ENCODE assay signal across 24 cellular contexts in the genomic region with DNA sequence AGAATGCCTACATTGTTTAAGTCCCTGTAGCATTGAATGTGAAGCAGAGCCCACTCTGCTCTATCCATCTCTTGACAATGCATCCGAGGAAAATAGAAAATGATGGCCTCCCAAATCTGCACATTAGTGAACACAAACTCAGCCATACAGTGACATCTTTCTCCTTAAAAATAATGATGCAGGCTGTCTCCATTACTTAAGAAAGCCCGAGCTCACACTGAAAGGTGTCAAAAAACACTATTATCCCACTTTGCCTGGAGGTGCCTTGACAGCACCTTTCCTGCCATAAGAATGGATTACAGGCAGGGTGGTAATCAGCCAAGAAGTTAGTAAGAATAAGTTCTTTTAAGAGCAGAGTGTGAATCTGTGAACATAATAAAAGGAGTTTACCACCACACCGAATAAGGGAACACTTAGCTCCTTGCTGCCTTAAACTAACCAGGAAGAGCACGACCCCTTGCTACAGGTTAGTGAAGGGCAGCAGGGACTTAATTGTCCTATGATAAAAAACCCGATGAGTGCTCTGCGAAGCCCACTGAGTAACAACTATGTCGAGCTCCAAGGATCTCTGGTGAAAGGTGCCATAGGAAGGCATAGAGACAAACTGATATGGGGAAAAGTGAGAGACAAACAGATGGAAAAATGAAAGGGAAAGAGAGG.
DNase-seq lines count a peak whose midpoint lies in the region; FAIRE-seq and TF ChIP-seq lines count a peak whose summit lies in the region.
"Had no signal": no experiment of that assay in that cellular context is flagged by ENCODE, and none has a peak within 500 bp of the region (broad histone marks: within the 10 kb centered on the region; RNA-seq: fewer than 3 reads in every experiment).

No MANE protein-coding gene starts in this region.

- H3K27me3 Mint-ChIP-seq in neural progenitor cell (ENCODE audit: insufficient read depth, low read depth), result peaks cover 3% of the 10 kb centered on the region
- no peaks in the 10 kb centered on the region for H3K27me3 Mint-ChIP-seq in activated CD4-positive, alpha-beta memory T cell treated with anti-CD3 and anti-CD28 coated beads for 36 hours
- H3K27me3 Mint-ChIP-seq: B cell; CD4-positive, CD25-positive, alpha-beta regulatory T cell had no signal

- TF ChIP-seq EP300 in H1 (IDR thresholded peaks at IDR 0.05; ENCODE audit: borderline replicate concordance in 1 of 2, low read depth in 2 of 2, low read length in 2 of 2), result no peak

- H3K79me1 ChIP-seq in H1 (ENCODE audit: low read depth, low read length), result no peaks in the 10 kb centered on the region

- H3K23ac ChIP-seq in H1 (ENCODE audit: insufficient read length), result no peak overlapping the region

- H3K79me2 ChIP-seq in H1 (ENCODE audit: control insufficient read depth in 1 of 2, insufficient read depth in 2 of 2, low read length in 2 of 2), result no peaks in the 10 kb centered on the region
- no peaks in the 10 kb centered on the region for H3K79me2 ChIP-seq in neural progenitor cell (ENCODE audit: low read depth)

- H4K20me1 ChIP-seq in H1 (replicated peaks in 1 of 2; ENCODE audit: control insufficient read depth in 1 of 2, insufficient read depth in 2 of 2, low read length in 2 of 2) (no peaks in the 10 kb centered on the region), neural progenitor cell (ENCODE audit: low read depth) (no peaks in the 10 kb centered on the region)
- H4K20me1 ChIP-seq: BLaER1 had no signal

- TF ChIP-seq CTCF in H1 (IDR thresholded peaks at IDR 0.05; ENCODE audit: control extremely low read depth in 1 of 3, insufficient read depth in 1 of 3, low read depth in 1 of 3, low read length in 3 of 3) (peak in 1 of 3 experiments; percentile 36; a peak in 1 of 4 replicates), neural progenitor cell (IDR thresholded peaks at IDR 0.05) (peak; percentile 27), ascending aorta (IDR thresholded peaks at IDR 0.05) (no peak)

- no peaks in the 10 kb centered on the region for H3K36me3 Mint-ChIP-seq in neural progenitor cell
- no peaks in the 10 kb centered on the region for H3K36me3 Mint-ChIP-seq in activated CD4-positive, alpha-beta memory T cell treated with anti-CD3 and anti-CD28 coated beads for 36 hours
- H3K36me3 Mint-ChIP-seq: CD4-positive, CD25-positive, alpha-beta regulatory T cell; CD8-positive, alpha-beta T cell had no signal

- H3K27me3 ChIP-seq in H1 (replicated peaks in 1 of 4; ENCODE audit: control insufficient read depth in 3 of 4, extremely low read depth in 1 of 4, insufficient read depth in 3 of 4, low read length in 3 of 4) (no peaks in the 10 kb centered on the region), neural progenitor cell (no peaks in the 10 kb centered on the region), ascending aorta (no peaks in the 10 kb centered on the region)
- H3K27me3 ChIP-seq: BLaER1 had no signal

- DNase-seq in NCI-H82 (lab: John Stamatoyannopoulos, UW), result peak; percentile 21
- DNase-seq in NCI-H82 treated with DMSO at 0.1 percent for 48 hours (lab: John Stamatoyannopoulos, UW; ENCODE audit: unreplicated experiment), result no peak
- DNase-seq in H1 (ENCODE audit: low read depth in 1 of 2, low spot score in 2 of 2), result no peak
- DNase-seq in iPS-NIHi11 (ENCODE audit: low spot score), result peak; percentile 8
- DNase-seq in neural progenitor cell (ENCODE audit: low spot score), result peak; percentile 14
- DNase-seq in stimulated activated CD4-positive, alpha-beta T cell treated with anti-CD3 and anti-CD28 coated beads, Interleukin-1b, Interleukin-23, amount 100 ng/mL, for 48 hours, result no peak
- no peak for DNase-seq in ascending aorta (ENCODE audit: low spot score in 2 of 2)
- DNase-seq in activated CD4-positive, alpha-beta memory T cell treated with anti-CD3 and anti-CD28 coated beads for 36 hours, result no peak
- DNase-seq: Caco-2; CD4-positive, CD25-positive, alpha-beta regulatory T cell; CD8-positive, alpha-beta T cell; DMS153; DND-41; GM23248; HCEC 1CT had no signal

- H3K23me2 ChIP-seq in H1 (ENCODE audit: low read depth, low read length), result no peaks in the 10 kb centered on the region

- H2AK5ac ChIP-seq in H1 (ENCODE audit: low read depth, low read length), result no peak overlapping the region

- no peak overlapping the region for H3K14ac ChIP-seq in H1 (ENCODE audit: insufficient read length)

- H2BK120ac ChIP-seq in H1 (replicated peaks; ENCODE audit: low read depth, low read length), result no peak overlapping the region

- H3K4me3 Mint-ChIP-seq in neural progenitor cell, result no peak overlapping the region
- H3K4me3 Mint-ChIP-seq in activated CD4-positive, alpha-beta memory T cell treated with anti-CD3 and anti-CD28 coated beads for 36 hours, result no peak overlapping the region
- H3K4me3 Mint-ChIP-seq: B cell; CD4-positive, CD25-positive, alpha-beta regulatory T cell; CD8-positive, alpha-beta T cell had no signal

- H3K36me3 ChIP-seq in H1 (ENCODE audit: control insufficient read depth in 2 of 4, insufficient read depth in 4 of 4, low read length in 3 of 4) (no peaks in the 10 kb centered on the region), neural progenitor cell (no peaks in the 10 kb centered on the region), ascending aorta (no peaks in the 10 kb centered on the region)
- H3K36me3 ChIP-seq: BLaER1 had no signal

- H3K4me1 Mint-ChIP-seq in neural progenitor cell, result peaks cover 6% of the 10 kb centered on the region
- H3K4me1 Mint-ChIP-seq in activated CD4-positive, alpha-beta memory T cell treated with anti-CD3 and anti-CD28 coated beads for 36 hours (ENCODE audit: low read depth), result no peaks in the 10 kb centered on the region
- H3K4me1 Mint-ChIP-seq: B cell; CD4-positive, CD25-positive, alpha-beta regulatory T cell had no signal

- H4K8ac ChIP-seq in H1 (ENCODE audit: extremely low read depth, insufficient read depth, low read length), result no peak overlapping the region

- no peak overlapping the region for H3K27ac Mint-ChIP-seq in neural progenitor cell
- H3K27ac Mint-ChIP-seq in activated CD4-positive, alpha-beta memory T cell treated with anti-CD3 and anti-CD28 coated beads for 36 hours, result no peak overlapping the region
- H3K27ac Mint-ChIP-seq: B cell; CD4-positive, CD25-positive, alpha-beta regulatory T cell; CD8-positive, alpha-beta T cell had no signal

- no peaks in the 10 kb centered on the region for H3K9me3 Mint-ChIP-seq in neural progenitor cell
- H3K9me3 Mint-ChIP-seq in activated CD4-positive, alpha-beta memory T cell treated with anti-CD3 and anti-CD28 coated beads for 36 hours, result peaks cover 10% of the 10 kb centered on the region

- H3K4ac ChIP-seq in H1 (replicated peaks; ENCODE audit: insufficient read length, low read depth, low read length), result no peak overlapping the region

- CTCF ChIA-PET in H1 (lab: Charles Lee; ENCODE audit: partially characterized antibody), result interaction anchor here (0.6 to 1.9 kb wide), 11 partner anchors 10 to 597 kb away, joined by 3 to 14 read pairs (median 3); no protein-coding TSS in a partner anchor
- CTCF ChIA-PET in activated CD4-positive, alpha-beta memory T cell treated with anti-CD3 and anti-CD28 coated beads for 36 hours (lab: Charles Lee), result no interaction called here

- no peak overlapping the region for H2BK5ac ChIP-seq in H1 (ENCODE audit: low read depth, low read length)

- intact Hi-C loops in ascending aorta (cut with DNase I), result no loop called here
- intact Hi-C loops in activated CD4-positive, alpha-beta memory T cell treated with anti-CD3 and anti-CD28 coated beads for 36 hours (cut with micrococcal nuclease), result no loop called here

- peak; percentile 51 for TF ChIP-seq RAD21 in H1 (IDR thresholded peaks at IDR 0.05 in 1 of 2, conservative IDR thresholded peaks at IDR 0.05 in 1 of 2; ENCODE audit: low read depth in 2 of 2, low read length in 2 of 2)

- no peak overlapping the region; a peak in 1 of 7 replicates for H3K9ac ChIP-seq in H1 (replicated peaks in 1 of 4; ENCODE audit: extremely low read depth in 1 of 4, low read depth in 3 of 4, low read length in 3 of 4)
- no peak overlapping the region for H3K9ac ChIP-seq in neural progenitor cell
- H3K9ac ChIP-seq: BLaER1, GM23248 had no signal

- FAIRE-seq in H1 (lab: Jason Lieb, UNC), result no peak
- FAIRE-seq: A204.1, G401.6, GM12892, GM19239, H54 had no signal

- H2AFZ ChIP-seq in H1 (ENCODE audit: low read length), result no peak overlapping the region
- no peak overlapping the region for H2AFZ ChIP-seq in neural progenitor cell (replicated peaks)
- H2AFZ ChIP-seq: GM23248 had no signal

- H3K4me3 ChIP-seq in H1 (ENCODE audit: extremely low read depth in 1 of 4, insufficient read depth in 2 of 4, low read depth in 3 of 4, low read length in 4 of 4) (no peak overlapping the region), neural progenitor cell (no peak overlapping the region), ascending aorta (no peak overlapping the region)
- H3K4me3 ChIP-seq: BLaER1, GM23248 had no signal

- POLR2A ChIA-PET in H1 (lab: Charles Lee; ENCODE audit: partially characterized antibody), result no interaction called here
- POLR2A ChIA-PET in activated CD4-positive, alpha-beta memory T cell treated with anti-CD3 and anti-CD28 coated beads for 36 hours (lab: Charles Lee), result no interaction called here

- H3K56ac ChIP-seq in H1 (replicated peaks; ENCODE audit: insufficient read length, low read depth, low read length), result no peak overlapping the region

- no peaks in the 10 kb centered on the region for H3K4me1 ChIP-seq in H1 (replicated peaks in 1 of 4; ENCODE audit: control insufficient read depth in 3 of 4, insufficient read depth in 4 of 4, low read length in 3 of 4)
- H3K4me1 ChIP-seq in neural progenitor cell, result no peaks in the 10 kb centered on the region
- no peaks in the 10 kb centered on the region for H3K4me1 ChIP-seq in ascending aorta
- H3K4me1 ChIP-seq: BLaER1, Caco-2 had no signal

- TF ChIP-seq POLR2A in H1 (IDR thresholded peaks at IDR 0.05; ENCODE audit: control extremely low read depth in 1 of 2, low read depth in 2 of 2, low read length in 2 of 2), result no peak

- no peak overlapping the region for H2BK12ac ChIP-seq in H1 (ENCODE audit: low read depth, low read length)

- no peak overlapping the region for H2BK20ac ChIP-seq in H1 (ENCODE audit: low read length)

- 80% methylated on average over 7 of the region's 7 CpGs; no CpG with 5 or more reads in 1 of the 2 experiments for WGBS in H1 (ENCODE audit: extremely low coverage in 1 of 2, insufficient coverage in 1 of 2, insufficient read length in 1 of 2, insufficient replicate concordance in 2 of 2, low coverage in 1 of 2, low lambda C conversion rate in 2 of 2, missing lambda C conversion rate in 1 of 2), 2 experiments

- no peak overlapping the region for H4K91ac ChIP-seq in H1 (replicated peaks; ENCODE audit: insufficient read length, low read length)

- H4K5ac ChIP-seq in H1 (ENCODE audit: insufficient read length, low read depth, low read length), result no peak overlapping the region

- H2BK15ac ChIP-seq in H1 (ENCODE audit: low read length), result no peak overlapping the region

- H3K9me3 ChIP-seq in H1 (ENCODE audit: insufficient read depth in 2 of 2, low read depth in 1 of 2, low read length in 1 of 2) (no peaks in the 10 kb centered on the region), neural progenitor cell (ENCODE audit: low read depth) (no peaks in the 10 kb centered on the region), ascending aorta (no peaks in the 10 kb centered on the region)
- H3K9me3 ChIP-seq: BLaER1, Caco-2 had no signal

- H3K4me2 ChIP-seq in H1 (ENCODE audit: insufficient read depth in 1 of 2, low read depth in 2 of 2, low read length in 2 of 2) (no peak overlapping the region), neural progenitor cell (no peak overlapping the region)
- H3K4me2 ChIP-seq: BLaER1 had no signal

- no peaks in the 10 kb centered on the region for H3F3A ChIP-seq in neural progenitor cell (ENCODE audit: low read depth)

- H3K27ac ChIP-seq in H1 (ENCODE audit: low read depth, low read length), result no peak overlapping the region
- H3K27ac ChIP-seq in neural progenitor cell, result no peak overlapping the region
- H3K27ac ChIP-seq in ascending aorta, result no peak overlapping the region
- H3K27ac ChIP-seq: 22Rv1, BLaER1, C4-2B, GM23248 had no signal

- H3K18ac ChIP-seq in H1 (ENCODE audit: extremely low read depth, low read length), result no peak overlapping the region

Comparison
In these comparisons a context has a peak if more than half of its experiments do, and no peak if none do; other contexts are left out.
1. DNase-seq: peak in NCI-H82 (single experiment), iPS-NIHi11 (single experiment) and neural progenitor cell (single experiment); none in NCI-H82 treated with DMSO at 0.1 percent for 48 hours (single experiment), H1 (0 of 2), stimulated activated CD4-positive, alpha-beta T cell treated with anti-CD3 and anti-CD28 coated beads, Interleukin-1b, Interleukin-23, amount 100 ng/mL, for 48 hours (single experiment), ascending aorta (0 of 2) and activated CD4-positive, alpha-beta memory T cell treated with anti-CD3 and anti-CD28 coated beads for 36 hours (single experiment).